Comparison of ENCODE assay signal across 8 cellular contexts in genomic region chr6:81752969-81753708, GRCh38. TPM values are rescaled to one million over a fixed set of nuclear protein-coding genes. Genes with fewer than 3 reads are reported as not detected.
DNase-seq lines count a peak whose midpoint lies in the region; ATAC-seq and TF ChIP-seq lines count a peak whose summit lies in the region.

No MANE protein-coding gene starts in this region.

- peaks cover 55% of the 10 kb centered on the region for H3K27me3 Mint-ChIP-seq in CD4-positive, CD25-positive, alpha-beta regulatory T cell

- H3K4me3 ChIP-seq in CD4-positive, CD25-positive, alpha-beta regulatory T cell (ENCODE audit: low read depth, low read length) = peak overlapping the region; percentile 86
- peak overlapping the region; percentile 88 for H3K4me3 ChIP-seq in PC-9
- peak overlapping the region; percentile 75 for H3K4me3 ChIP-seq in mucosa of stomach (ENCODE audit: low read length)

- H3F3A ChIP-seq in PC-9 (ENCODE audit: insufficient read depth, low read depth) = no peaks in the 10 kb centered on the region; the same call in 1 of the 2 replicates

- DNase-seq in CD4-positive, CD25-positive, alpha-beta regulatory T cell = peak; percentile 58 to 66 (median 62)
- DNase-seq in PC-9 (peak; percentile 63 to 82), activated T-helper 1 cell treated with Interleukin-2 at 50 U/mL for 16 hours (ENCODE audit: low read depth) (peak; percentile 50)
- peak; percentile 64 for DNase-seq in stimulated activated CD8-positive, alpha-beta memory T cell treated with anti-CD3 and anti-CD28 coated beads, Interleukin-4, amount 100 ng/mL, for 48 hours

- H4K20me1 ChIP-seq in PC-9 (ENCODE audit: insufficient read depth) = no peaks in the 10 kb centered on the region

- H3K79me2 ChIP-seq in PC-9 (ENCODE audit: low read depth) = peaks cover 10% of the 10 kb centered on the region; the same call in 1 of the 2 replicates

- H3K4me1 ChIP-seq in CD4-positive, CD25-positive, alpha-beta regulatory T cell (ENCODE audit: control insufficient read depth, insufficient read depth, low read length, poor library complexity, severe bottlenecking) = peaks cover 16% of the 10 kb centered on the region
- H3K4me1 ChIP-seq in PC-9 (replicated peaks; ENCODE audit: insufficient read depth) (0 out of 2 replicates have a peak, but pooled peaks cover 4% of the 10 kb centered on the region), mucosa of stomach (ENCODE audit: control insufficient read depth, insufficient read depth, low read length) (peaks cover 12% of the 10 kb centered on the region)

- H3K27ac Mint-ChIP-seq in CD4-positive, CD25-positive, alpha-beta regulatory T cell = peak overlapping the region; percentile 93 to 96 (median 95)

- ATAC-seq in CD4-positive, CD25-positive, alpha-beta regulatory T cell (ENCODE audit: low read depth in 2 of 2) = peak; percentile 54 to 55
- ATAC-seq in GM19438 (IDR thresholded peaks at IDR 0.05; ENCODE audit: low read depth, unreplicated experiment) (peak; percentile 40), HG03521 (IDR thresholded peaks at IDR 0.05; ENCODE audit: unreplicated experiment) (peak; percentile 41), esophagus mucosa (peak; percentile 77)

- CTCF ChIA-PET in PC-9 (lab: Charles Lee) = interaction anchor here (0.6 to 1.2 kb wide), 4 partner anchors 253 to 1539 kb away, joined by 3 to 4 read pairs (median 3); no protein-coding TSS in a partner anchor

- peak overlapping the region; percentile 96 to 100 (median 98) for H3K4me3 Mint-ChIP-seq in CD4-positive, CD25-positive, alpha-beta regulatory T cell

- intact Hi-C loops in PC-9 (cut with micrococcal nuclease; ENCODE audit: unreplicated experiment) = loop anchor here (1.0 to 10.0 kb wide), 12 partner anchors 56 to 1618 kb away; no protein-coding TSS in a partner anchor

- peaks cover 0 to 2% (median 0%) of the 10 kb centered on the region in 7 donors for H3K9me3 Mint-ChIP-seq in CD4-positive, CD25-positive, alpha-beta regulatory T cell

- peaks cover 4% of the 10 kb centered on the region for H3K36me3 Mint-ChIP-seq in CD4-positive, CD25-positive, alpha-beta regulatory T cell

- H2AFZ ChIP-seq in PC-9 = peak overlapping the region; percentile 92

- peak overlapping the region; percentile 78 for H3K27ac ChIP-seq in CD4-positive, CD25-positive, alpha-beta regulatory T cell (ENCODE audit: insufficient read depth, low read length, poor library complexity, severe bottlenecking)
- peak overlapping the region; percentile 72 for H3K27ac ChIP-seq in PC-9

- H3K9me3 ChIP-seq in CD4-positive, CD25-positive, alpha-beta regulatory T cell (ENCODE audit: control insufficient read depth in 2 of 2, low read length in 2 of 2) = no peaks in the 10 kb centered on the region
- no peaks in the 10 kb centered on the region for H3K9me3 ChIP-seq in PC-9 (ENCODE audit: insufficient read depth, low read depth)
- no peaks in the 10 kb centered on the region for H3K9me3 ChIP-seq in mucosa of stomach (ENCODE audit: control insufficient read depth, low read length)

- H3K9me2 ChIP-seq in PC-9 (ENCODE audit: insufficient read depth) = no peaks in the 10 kb centered on the region

- peak overlapping the region; percentile 86 for H3K4me2 ChIP-seq in PC-9

- peak overlapping the region; percentile 84 for H3K9ac ChIP-seq in mucosa of stomach (ENCODE audit: low read length)

- no peaks in the 10 kb centered on the region for H3K36me3 ChIP-seq in CD4-positive, CD25-positive, alpha-beta regulatory T cell (ENCODE audit: control insufficient read depth, insufficient read depth, low read length)
- H3K36me3 ChIP-seq in PC-9 (ENCODE audit: low read depth) = no peaks in the 10 kb centered on the region
- H3K36me3 ChIP-seq in mucosa of stomach (ENCODE audit: control insufficient read depth, insufficient read depth, low read length) = peaks cover 10% of the 10 kb centered on the region

- TF ChIP-seq CTCF in PC-9 (conservative IDR thresholded peaks at IDR 0.05) = no peak

- H3K27me3 ChIP-seq in CD4-positive, CD25-positive, alpha-beta regulatory T cell (ENCODE audit: control insufficient read depth, insufficient read depth, low read length) = peaks cover 5% of the 10 kb centered on the region
- H3K27me3 ChIP-seq in PC-9 (ENCODE audit: insufficient read depth, low read depth) (no peaks in the 10 kb centered on the region), mucosa of stomach (ENCODE audit: control insufficient read depth, insufficient read depth, low read length) (no peaks in the 10 kb centered on the region)

- H3K4me1 Mint-ChIP-seq in CD4-positive, CD25-positive, alpha-beta regulatory T cell = peaks cover 0 to 44% (median 36%) of the 10 kb centered on the region in 4 donors

- POLR2A ChIA-PET in PC-9 (lab: Charles Lee; ENCODE audit: unreplicated experiment) = interaction anchor here (0.7 kb wide), 1 partner anchor 124 kb away, joined by 3 read pairs; no protein-coding TSS in a partner anchor

- no TSS peak for BruUV-seq in PC-9 (replicated peaks; lab: Mats Ljungman, UMichigan)

RNA-seq across cellular contexts. Expression of gene TENT5A, which starts 0.7 kb away (rescaled TPM):
- total RNA-seq in CD4-positive, CD25-positive, alpha-beta regulatory T cell = 4.8 TPM
- polyA plus RNA-seq in CD4-positive, CD25-positive, alpha-beta regulatory T cell = 1 to 10 TPM; 1.2 to 4.1 (median 3.2) TPM
- 2.0 and 2.2 TPM in 2 replicates for total RNA-seq in PC-9 (2021)
- total RNA-seq in esophagus mucosa = 2.9 TPM

Comparison
In these comparisons a context has a peak if more than half of its experiments do, and no peak if none do; other contexts are left out.
1. Peak in every context shown above with its lines: DNase-seq, ATAC-seq, H3K4me3 ChIP-seq and H3K27ac ChIP-seq.